In the genomic region with DNA sequence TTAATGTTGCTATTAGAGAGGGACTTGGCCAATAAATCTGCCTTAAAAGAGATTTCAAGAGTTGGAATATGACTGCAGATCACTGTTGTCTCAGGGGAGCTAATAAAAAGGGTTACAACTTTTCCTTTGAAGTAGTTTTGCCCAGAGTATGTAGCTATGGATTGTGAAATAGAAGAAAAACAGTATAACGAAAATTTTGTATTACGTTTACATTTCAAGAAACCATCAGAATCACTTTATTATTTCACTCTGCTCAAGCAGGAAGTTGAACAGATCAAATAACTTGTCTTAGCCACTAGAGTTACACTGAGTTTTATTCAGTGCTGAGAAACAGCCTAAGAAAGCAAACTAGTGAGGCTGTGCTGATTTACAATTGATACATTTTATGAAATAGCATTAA, we compare ENCODE assay signal across 24 cellular contexts. TPM values are rescaled to one million over a fixed set of nuclear protein-coding genes. Genes with fewer than 3 reads are reported as not detected.
"Had no signal": no experiment of that assay in that cellular context is flagged by ENCODE, and none has a peak within 500 bp of the region (broad histone marks: within the 10 kb centered on the region; RNA-seq: fewer than 3 reads in every experiment).

No MANE protein-coding gene starts in this region.

- H3K36me3 Mint-ChIP-seq: T-cell, WTC11 had no signal

- H3K36me3 ChIP-seq: colonic mucosa, gastroesophageal sphincter, heart left ventricle, pancreas, tibial artery had no signal

- H3K4me1 Mint-ChIP-seq: WTC11 had no signal

- H3K27me3 ChIP-seq: body of pancreas, colonic mucosa, gastroesophageal sphincter, heart left ventricle, pancreas, tibial artery had no signal

- H3K4me3 ChIP-seq: body of pancreas, colonic mucosa, gastroesophageal sphincter, heart left ventricle, mucosa of descending colon, pancreas, tibial artery had no signal

- H3K9me3 Mint-ChIP-seq: T-cell, WTC11 had no signal

- H3K4me3 Mint-ChIP-seq: activated CD4-positive, alpha-beta T cell treated with anti-CD3 and anti-CD28 coated beads for 36 hours; activated naive CD8-positive, alpha-beta T cell treated with anti-CD3 and anti-CD28 coated beads, Interleukin-2, amount 10 ng/mL, durations not matched to agents 7 days and 5 days; memory B cell; T-cell; WTC11 had no signal

- H3K27me3 Mint-ChIP-seq: activated CD4-positive, alpha-beta T cell treated with anti-CD3 and anti-CD28 coated beads for 36 hours had no signal

- H3K27ac ChIP-seq: body of pancreas, colonic mucosa, gastroesophageal sphincter, heart left ventricle, pancreas, tibial artery had no signal

- H3K27ac Mint-ChIP-seq: activated CD4-positive, alpha-beta T cell treated with anti-CD3 and anti-CD28 coated beads for 36 hours; activated naive CD8-positive, alpha-beta T cell treated with anti-CD3 and anti-CD28 coated beads, Interleukin-2, amount 10 ng/mL, durations not matched to agents 7 days and 5 days; memory B cell; naive B cell; T-cell; WTC11 had no signal

- DNase-seq: activated CD4-positive, alpha-beta T cell treated with anti-CD3 and anti-CD28 coated beads for 36 hours; activated CD4-positive, alpha-beta T cell treated with anti-CD3 and anti-CD28 coated beads, Interleukin-2, amount 50 U/mL, for 48 hours; activated naive CD8-positive, alpha-beta T cell treated with anti-CD3 and anti-CD28 coated beads, Interleukin-2, amount 10 ng/mL, durations not matched to agents 7 days and 5 days; activated T-cell treated with anti-CD3 and anti-CD28 coated beads for 4 hours; amygdala; body of pancreas; caudate nucleus; colonic mucosa; erythroblast; heart left ventricle; kidney glomerular epithelial cell; mucosa of descending colon; naive B cell; pancreas; stimulated activated CD4-positive, alpha-beta T cell treated with anti-CD3 and anti-CD28 coated beads, Interleukin-1b, Interleukin-23, amount 100 ng/mL, for 48 hours; stimulated activated naive CD8-positive, alpha-beta T cell treated with anti-CD3 and anti-CD28 coated beads, Interleukin-15, Interleukin-2, amounts not matched to agents 100 U/mL and 50 U/mL, for 24 hours; substantia nigra; T-cell; tibial artery had no signal

- H3K9me3 ChIP-seq: body of pancreas, colonic mucosa, mucosa of descending colon, pancreas had no signal

- ATAC-seq: activated CD4-positive, alpha-beta T cell treated with anti-CD3 and anti-CD28 coated beads for 36 hours; body of pancreas; gastroesophageal sphincter; heart left ventricle; mucosa of descending colon; pancreas; sciatic nerve; stimulated activated naive CD8-positive, alpha-beta T cell treated with anti-CD3 and anti-CD28 coated beads, Interleukin-15, Interleukin-2, amounts not matched to agents 100 U/mL and 50 U/mL, for 24 hours; T-cell; WTC11 had no signal

- FAIRE-seq: pancreas, urothelium cell line had no signal

- H3K4me1 ChIP-seq: colonic mucosa had no signal

RNA-seq across cellular contexts. Expression of a gene that starts 4.8 kb away (rescaled TPM):
- total RNA-seq: activated naive CD8-positive, alpha-beta T cell treated with anti-CD3 and anti-CD28 coated beads, Interleukin-2, amount 10 ng/mL, durations not matched to agents 7 days and 5 days had no signal
